Comparison of ENCODE assay signal across 20 cellular contexts in genomic region chr7:48680996-48681395, GRCh38.
A peak's percentile ranks its signal among the peaks of the same experiment; 100 is the strongest.
DNase-seq lines count a peak whose midpoint lies in the region; ATAC-seq, FAIRE-seq and TF ChIP-seq lines count a peak whose summit lies in the region.
"Had no signal": no experiment of that assay in that cellular context is flagged by ENCODE, and none has a peak within 500 bp of the region (broad histone marks: within the 10 kb centered on the region; RNA-seq: fewer than 3 reads in every experiment).

No MANE protein-coding gene starts in this region.

- peaks cover 3% of the 10 kb centered on the region for H3K9me3 Mint-ChIP-seq in astrocyte (ENCODE audit: unreplicated experiment)

- no peaks in the 10 kb centered on the region for H3K27me3 Mint-ChIP-seq in astrocyte (ENCODE audit: low read depth, unreplicated experiment)

- no peaks in the 10 kb centered on the region for H3K79me2 ChIP-seq in astrocyte (ENCODE audit: insufficient read depth, low read length)
- no peaks in the 10 kb centered on the region for H3K79me2 ChIP-seq in smooth muscle cell (ENCODE audit: low read depth)

- H3K36me3 ChIP-seq in astrocyte (ENCODE audit: insufficient read depth, low read length), result no peaks in the 10 kb centered on the region
- no peaks in the 10 kb centered on the region for H3K36me3 ChIP-seq in smooth muscle cell (ENCODE audit: low read depth)
- H3K36me3 ChIP-seq: BLaER1, SJSA1 had no signal

- no peaks in the 10 kb centered on the region for H3F3A ChIP-seq in smooth muscle cell (ENCODE audit: low read depth)

- H2AFZ ChIP-seq in astrocyte (ENCODE audit: low read depth, low read length) (no peak overlapping the region), smooth muscle cell (ENCODE audit: low read depth) (no peak overlapping the region)
- H2AFZ ChIP-seq: PC-9 had no signal

- no peaks in the 10 kb centered on the region for H3K4me1 ChIP-seq in astrocyte (ENCODE audit: insufficient read depth, low read length)
- no peaks in the 10 kb centered on the region for H3K4me1 ChIP-seq in smooth muscle cell (ENCODE audit: low read depth)
- H3K4me1 ChIP-seq: BLaER1, SJSA1 had no signal

- H3K27me3 ChIP-seq in astrocyte (ENCODE audit: insufficient read depth, low read length) (no peaks in the 10 kb centered on the region), smooth muscle cell (ENCODE audit: low read depth) (no peaks in the 10 kb centered on the region)
- H3K27me3 ChIP-seq: BLaER1, SJSA1 had no signal

- no peak for ATAC-seq in GM18517 (IDR thresholded peaks at IDR 0.05; ENCODE audit: unreplicated experiment)
- ATAC-seq: CD8-positive, alpha-beta T cell; HepG2 had no signal

- H3K27ac ChIP-seq in astrocyte (ENCODE audit: low read depth, low read length) (no peak overlapping the region), smooth muscle cell (ENCODE audit: low read depth) (peak overlapping the region; percentile 18)
- H3K27ac ChIP-seq: BLaER1, KMS-11, PC-9, SJSA1 had no signal

- 32% methylated on average over 2 of the region's 2 CpGs for WGBS in smooth muscle cell (ENCODE audit: low lambda C conversion rate)

- H3K4me3 ChIP-seq in astrocyte (ENCODE audit: insufficient read depth, low read depth, low read length), result no peak overlapping the region
- H3K4me3 ChIP-seq in smooth muscle cell, result no peak overlapping the region
- H3K4me3 ChIP-seq: BLaER1, PC-9, SJSA1 had no signal

- H4K20me1 ChIP-seq in astrocyte (ENCODE audit: insufficient read depth, low read length), result no peaks in the 10 kb centered on the region
- no peaks in the 10 kb centered on the region for H4K20me1 ChIP-seq in smooth muscle cell (ENCODE audit: low read depth)
- H4K20me1 ChIP-seq: BLaER1 had no signal

- no peak overlapping the region for H3K4me3 Mint-ChIP-seq in astrocyte (ENCODE audit: unreplicated experiment)
- H3K4me3 Mint-ChIP-seq: CD8-positive, alpha-beta T cell had no signal

- H3K4me1 Mint-ChIP-seq in astrocyte (ENCODE audit: low read depth, unreplicated experiment), result peaks cover 7% of the 10 kb centered on the region

- DNase-seq in NCI-H2029 treated with DMSO at 0.1 percent for 48 hours (lab: John Stamatoyannopoulos, UW) (peak; percentile 9), NCI-H2029 (lab: John Stamatoyannopoulos, UW) (no peak), astrocyte (ENCODE audit: low read depth) (peak; percentile 12), kidney tubule cell (ENCODE audit: low spot score) (peak; percentile 87), smooth muscle cell (lab: John Stamatoyannopoulos, UW; ENCODE audit: unreplicated experiment) (no peak), AG08396 (ENCODE audit: low spot score) (no peak), OCI-M1 (lab: John Stamatoyannopoulos, UW) (no peak)
- DNase-seq: 8988T; CD8-positive, alpha-beta T cell; NCI-H1048; NCI-H1694; NCI-H2171 treated with DMSO at 0.1 percent for 48 hours; NCI-H446 treated with DMSO at 0.1 percent for 48 hours; NCI-H82; PC-9 had no signal

- H3K36me3 Mint-ChIP-seq in astrocyte (ENCODE audit: low read depth, unreplicated experiment), result no peaks in the 10 kb centered on the region
- H3K36me3 Mint-ChIP-seq: CD8-positive, alpha-beta T cell had no signal

- H3K4me2 ChIP-seq in astrocyte (ENCODE audit: low read length), result no peak overlapping the region
- no peak overlapping the region for H3K4me2 ChIP-seq in smooth muscle cell
- H3K4me2 ChIP-seq: BLaER1, KMS-11, PC-9 had no signal

- H3K9me3 ChIP-seq in astrocyte (ENCODE audit: insufficient read depth, low read depth, low read length) (no peaks in the 10 kb centered on the region), smooth muscle cell (replicated peaks; ENCODE audit: low read depth) (no peaks in the 10 kb centered on the region)
- H3K9me3 ChIP-seq: BLaER1, SJSA1 had no signal

- H3K27ac Mint-ChIP-seq in astrocyte (ENCODE audit: unreplicated experiment), result no peak overlapping the region
- H3K27ac Mint-ChIP-seq: CD8-positive, alpha-beta T cell had no signal

- H3K9ac ChIP-seq in astrocyte (ENCODE audit: low read length) (no peak overlapping the region), smooth muscle cell (ENCODE audit: low read depth) (no peak overlapping the region)
- H3K9ac ChIP-seq: BLaER1, KMS-11 had no signal

- FAIRE-seq in astrocyte (lab: Jason Lieb, UNC), result no peak
- FAIRE-seq: HepG2 had no signal

- no peak for TF ChIP-seq CTCF in astrocyte (IDR thresholded peaks at IDR 0.05; ENCODE audit: insufficient read depth, low read depth, low read length)
- no peak for TF ChIP-seq CTCF in smooth muscle cell (IDR thresholded peaks at IDR 0.05; ENCODE audit: borderline replicate concordance, insufficient read depth, poor library complexity, severe bottlenecking)

Comparison
In these comparisons a context has a peak if more than half of its experiments do, and no peak if none do; other contexts are left out.
1. DNase-seq: peak in NCI-H2029 treated with DMSO at 0.1 percent for 48 hours (single experiment), astrocyte (single experiment) and kidney tubule cell (single experiment); none in NCI-H2029 (single experiment), smooth muscle cell (single experiment), AG08396 (single experiment) and OCI-M1 (single experiment).